17 cellular contexts compared by ENCODE assay signal in the genomic region with DNA sequence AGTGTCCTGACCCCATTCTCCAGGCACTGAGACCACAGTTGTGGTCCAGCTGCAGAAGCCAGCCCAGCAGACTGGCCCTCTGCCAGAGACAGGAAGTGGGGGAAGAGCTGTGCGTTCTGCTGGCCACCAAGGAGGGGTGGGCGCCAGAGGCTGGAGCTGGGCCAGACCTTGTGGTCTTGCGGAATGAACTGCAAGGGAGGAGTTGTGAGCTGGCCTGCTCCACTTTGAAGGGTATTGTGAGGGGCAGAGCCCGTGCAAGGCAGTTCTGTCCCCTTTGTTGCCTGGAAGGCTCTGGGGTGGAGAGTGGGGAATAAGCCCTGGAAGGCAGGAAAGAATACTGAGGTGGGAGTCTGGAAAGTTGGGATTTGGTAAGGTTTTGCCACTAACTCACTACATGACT. TPM values are rescaled to one million over a fixed set of nuclear protein-coding genes. Genes with fewer than 3 reads are reported as not detected.
DNase-seq lines count a peak whose midpoint lies in the region; ATAC-seq and TF ChIP-seq lines count a peak whose summit lies in the region.
"Had no signal": no experiment of that assay in that cellular context is flagged by ENCODE, and none has a peak within 500 bp of the region (broad histone marks: within the 10 kb centered on the region; RNA-seq: fewer than 3 reads in every experiment).

No MANE protein-coding gene starts in this region.

- DNase-seq in DMS79 treated with DMSO at 0.1 percent for 48 hours (lab: John Stamatoyannopoulos, UW) (peak; percentile 14), DMS79 (lab: John Stamatoyannopoulos, UW) (no peak), astrocyte of the hippocampus (ENCODE audit: low read depth, low spot score) (peak; percentile 88), lower lobe of right lung (peak; percentile 27), spleen (peak; percentile 60), NOMO-1 treated with DMSO at 0.1 percent for 48 hours (lab: John Stamatoyannopoulos, UW; ENCODE audit: unreplicated experiment) (no peak), NCI-H774 (lab: John Stamatoyannopoulos, UW) (no peak)
- DNase-seq: 8988T; activated CD4-positive, CD25-positive, alpha-beta regulatory T cell treated with anti-CD3 and anti-CD28 coated beads, Interleukin-2, amount 50 U/mL, for 72 hours; activated T-cell treated with anti-CD3 and anti-CD28 coated beads, Interleukin-2, amount 50 U/mL, for 72 hours; KG1; left colon; natural killer cell; NCI-H187 treated with DMSO at 0.1 percent for 48 hours; NK-92 treated with Interleukin-12 subunit alpha and Interleukin-12 subunit beta, amount 100 ng/mL, for 24 hours had no signal

- peaks cover 23% of the 10 kb centered on the region for H3K27me3 ChIP-seq in lower lobe of right lung (ENCODE audit: low read depth)
- H3K27me3 ChIP-seq in spleen (replicated peaks in 1 of 7) = peaks cover 7 to 74% (median 36%) of the 10 kb centered on the region in 7 donors

- no peaks in the 10 kb centered on the region for H3K9me3 ChIP-seq in lower lobe of right lung
- no peaks in the 10 kb centered on the region for H3K9me3 ChIP-seq in spleen
- H3K9me3 ChIP-seq: Caco-2 had no signal

- H3K4me3 ChIP-seq in lower lobe of right lung = no peak overlapping the region
- no peak overlapping the region for H3K4me3 ChIP-seq in spleen

- no peak for TF ChIP-seq POLR2A in spleen (IDR thresholded peaks at IDR 0.05)

- H3K27ac ChIP-seq in lower lobe of right lung (no peak overlapping the region), spleen (no peak overlapping the region)

- TF ChIP-seq CTCF in lower lobe of right lung (IDR thresholded peaks at IDR 0.05) (no peak), spleen (IDR thresholded peaks at IDR 0.05 in 8 of 11, conservative IDR thresholded peaks at IDR 0.05 in 3 of 11) (no peak)

- no peak for ATAC-seq in lower lobe of right lung
- ATAC-seq in GM19397 (IDR thresholded peaks at IDR 0.05; ENCODE audit: unreplicated experiment) = no peak
- ATAC-seq: activated T-cell treated with anti-CD3 and anti-CD28 coated beads, Interleukin-2, amount 50 U/mL, for 72 hours; left colon had no signal

- H3K4me1 ChIP-seq in lower lobe of right lung (peaks cover 23% of the 10 kb centered on the region), spleen (peaks cover 14 to 31% (median 26%) of the 10 kb centered on the region in 6 donors)
- H3K4me1 ChIP-seq: Caco-2 had no signal

- H3K36me3 ChIP-seq in lower lobe of right lung (no peaks in the 10 kb centered on the region), spleen (no peaks in the 10 kb centered on the region)

- intact Hi-C loops in lower lobe of right lung (cut with DNase I) (no loop called here), spleen (cut with DNase I; ENCODE audit: low total_unique reads) (no loop called here)

- WGBS in spleen, 5 donors = 17 to 40% (median 24%) methylated on average over 3 to 4 of the region's 4 CpGs

RNA-seq across cellular contexts. Expression of a gene that starts 3.6 kb away (rescaled TPM):
- total RNA-seq in lower lobe of right lung (10.6 TPM), spleen (under 1 TPM in 2 of 7 donors, not detected in 5; 0.47 to 0.82 TPM)
- polyA plus RNA-seq in spleen = under 1 TPM; 0.28 to 0.68 (median 0.35) TPM
- total RNA-seq: activated T-cell treated with anti-CD3 and anti-CD28 coated beads, Interleukin-2, amount 50 U/mL, for 72 hours; Caco-2; natural killer cell had no signal

Comparison
In these comparisons a context has a peak if more than half of its experiments do, and no peak if none do; other contexts are left out.
1. DNase-seq: peak in DMS79 treated with DMSO at 0.1 percent for 48 hours (single experiment), astrocyte of the hippocampus (single experiment), lower lobe of right lung (single experiment) and spleen (single experiment); none in DMS79 (single experiment), NOMO-1 treated with DMSO at 0.1 percent for 48 hours (single experiment) and NCI-H774 (single experiment).